7 cellular contexts compared by ENCODE assay signal in the genomic region with DNA sequence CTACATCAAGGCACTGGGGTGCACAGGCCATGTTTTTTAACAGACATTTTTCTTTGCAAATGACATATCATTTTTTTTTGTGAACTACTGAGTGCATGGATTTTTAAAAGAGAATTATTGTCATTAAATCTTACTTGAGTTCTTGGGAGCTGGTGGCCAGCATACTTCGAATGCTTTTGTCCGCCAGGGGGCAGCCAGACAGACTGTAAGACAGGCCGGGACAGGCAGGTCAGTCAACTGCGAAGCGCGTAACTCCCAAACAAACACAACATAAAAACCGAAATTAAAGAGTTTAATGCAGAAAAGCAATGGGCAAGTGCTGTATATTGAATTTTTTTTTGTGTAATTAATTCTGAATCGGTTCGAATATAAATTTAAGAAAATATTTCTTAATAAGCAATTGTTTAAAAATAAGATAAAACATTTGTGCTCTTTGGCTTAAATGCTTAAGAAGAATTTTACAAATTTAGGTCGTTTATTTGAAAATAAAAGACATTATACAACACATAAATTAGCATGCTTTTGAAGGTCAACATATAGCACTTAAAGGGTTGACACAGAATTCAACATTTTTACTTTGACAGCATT.
DNase-seq lines count a peak whose midpoint lies in the region; ATAC-seq and TF ChIP-seq lines count a peak whose summit lies in the region.

No MANE protein-coding gene starts in this region.

- peak; percentile 53 for TF ChIP-seq CTCF in GM10248 (IDR thresholded peaks at IDR 0.05; ENCODE audit: control extremely low read depth, extremely low read depth, low read depth, missing control alignments)
- peak; percentile 84 for TF ChIP-seq CTCF in chondrocyte (IDR thresholded peaks at IDR 0.05)
- peak; percentile 55 to 75 for TF ChIP-seq CTCF in left lung (IDR thresholded peaks at IDR 0.05)

- H3K27me3 ChIP-seq in left lung, result peaks cover 0 to 51% of the 10 kb centered on the region in 2 donors

- no peaks in the 10 kb centered on the region for H3K36me3 Mint-ChIP-seq in chondrocyte (ENCODE audit: low read depth)

- no peak overlapping the region for H3K4me3 Mint-ChIP-seq in chondrocyte (ENCODE audit: unreplicated experiment)

- CTCF ChIA-PET in GM10248 (lab: Yijun Ruan, JAX), result interaction anchor here (1.2 to 1.8 kb wide), 3 partner anchors 10 to 18 kb away, joined by 4 to 5 read pairs (median 4); no protein-coding TSS in a partner anchor

- peak; percentile 45 for DNase-seq in GM10248 (ENCODE audit: extremely low spot score)
- no peak for DNase-seq in chondrocyte (ENCODE audit: low spot score)
- peak in 1 of 2 donors; percentile 56 for DNase-seq in left lung
- DNase-seq in stimulated activated CD8-positive, alpha-beta memory T cell treated with anti-CD3 and anti-CD28 coated beads, Interleukin-4, amount 100 ng/mL, for 48 hours, result peak; percentile 74

- peak; percentile 74 for ATAC-seq in HG02852 (IDR thresholded peaks at IDR 0.05; ENCODE audit: unreplicated experiment)
- peak; percentile 57; the same call in 1 of the 3 replicates for ATAC-seq in SK-N-SH treated with all-trans-retinoic acid at 6 μM for 48 hours
- ATAC-seq in left lung, result peak; percentile 80
- ATAC-seq in GM21529 (IDR thresholded peaks at IDR 0.05; ENCODE audit: unreplicated experiment), result no peak

- H3K27me3 Mint-ChIP-seq in chondrocyte (ENCODE audit: low read depth), result peaks cover 12% of the 10 kb centered on the region

- peaks cover 30% of the 10 kb centered on the region for H3K4me1 Mint-ChIP-seq in chondrocyte (ENCODE audit: low read depth)

- no peaks in the 10 kb centered on the region for H3K4me1 ChIP-seq in left lung

- no peaks in the 10 kb centered on the region for H3K9me3 Mint-ChIP-seq in chondrocyte (ENCODE audit: low read depth)

- H3K27ac ChIP-seq in left lung, result no peak overlapping the region

- no peak overlapping the region for H3K4me3 ChIP-seq in left lung

- H3K36me3 ChIP-seq in left lung, result no peaks in the 10 kb centered on the region

- POLR2A ChIA-PET in GM10248 (lab: Yijun Ruan, JAX), result no interaction called here

- H3K9me3 ChIP-seq in left lung, result no peaks in the 10 kb centered on the region

- intact Hi-C loops in left lung (cut with DNase I), result no loop called here

- no peak overlapping the region for H3K27ac Mint-ChIP-seq in chondrocyte (ENCODE audit: unreplicated experiment)

TF ChIP-seq in SK-N-SH treated with all-trans-retinoic acid at 6 μM for 48 hours, 23 proteins besides CTCF, POLR2A, EP300 and RAD21:
- TF ChIP-seq, protein P1, sequence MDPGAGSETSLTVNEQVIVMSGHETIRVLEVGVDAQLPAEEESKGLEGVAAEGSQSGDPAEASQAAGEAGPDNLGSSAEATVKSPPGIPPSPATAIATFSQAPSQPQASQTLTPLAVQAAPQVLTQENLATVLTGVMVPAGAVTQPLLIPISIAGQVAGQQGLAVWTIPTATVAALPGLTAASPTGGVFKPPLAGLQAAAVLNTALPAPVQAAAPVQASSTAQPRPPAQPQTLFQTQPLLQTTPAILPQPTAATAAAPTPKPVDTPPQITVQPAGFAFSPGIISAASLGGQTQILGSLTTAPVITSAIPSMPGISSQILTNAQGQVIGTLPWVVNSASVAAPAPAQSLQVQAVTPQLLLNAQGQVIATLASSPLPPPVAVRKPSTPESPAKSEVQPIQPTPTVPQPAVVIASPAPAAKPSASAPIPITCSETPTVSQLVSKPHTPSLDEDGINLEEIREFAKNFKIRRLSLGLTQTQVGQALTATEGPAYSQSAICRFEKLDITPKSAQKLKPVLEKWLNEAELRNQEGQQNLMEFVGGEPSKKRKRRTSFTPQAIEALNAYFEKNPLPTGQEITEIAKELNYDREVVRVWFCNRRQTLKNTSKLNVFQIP (CRISPR knock-in tag; IDR thresholded peaks at IDR 0.05; ENCODE audit: borderline replicate concordance, low read depth), result no peak
- TF ChIP-seq RARB (CRISPR knock-in tag; IDR thresholded peaks at IDR 0.05) (no peak), ZNF8 (CRISPR knock-in tag; IDR thresholded peaks at IDR 0.05) (no peak), OSR1 (CRISPR knock-in tag; IDR thresholded peaks at IDR 0.05) (no peak), ZNF565 (CRISPR knock-in tag; conservative IDR thresholded peaks at IDR 0.05; ENCODE audit: low read depth) (no peak), GLIS3 (CRISPR knock-in tag; IDR thresholded peaks at IDR 0.05) (no peak), ZFP3 (CRISPR knock-in tag; IDR thresholded peaks at IDR 0.05) (no peak), ARNTL (CRISPR knock-in tag; IDR thresholded peaks at IDR 0.05; ENCODE audit: borderline replicate concordance, low read depth) (no peak), ZNF70 (CRISPR knock-in tag; IDR thresholded peaks at IDR 0.05) (no peak), BACH2 (CRISPR knock-in tag; IDR thresholded peaks at IDR 0.05; ENCODE audit: borderline replicate concordance) (no peak), TCF4 (CRISPR knock-in tag; IDR thresholded peaks at IDR 0.05; ENCODE audit: borderline replicate concordance) (no peak)
- TF ChIP-seq, protein P2, sequence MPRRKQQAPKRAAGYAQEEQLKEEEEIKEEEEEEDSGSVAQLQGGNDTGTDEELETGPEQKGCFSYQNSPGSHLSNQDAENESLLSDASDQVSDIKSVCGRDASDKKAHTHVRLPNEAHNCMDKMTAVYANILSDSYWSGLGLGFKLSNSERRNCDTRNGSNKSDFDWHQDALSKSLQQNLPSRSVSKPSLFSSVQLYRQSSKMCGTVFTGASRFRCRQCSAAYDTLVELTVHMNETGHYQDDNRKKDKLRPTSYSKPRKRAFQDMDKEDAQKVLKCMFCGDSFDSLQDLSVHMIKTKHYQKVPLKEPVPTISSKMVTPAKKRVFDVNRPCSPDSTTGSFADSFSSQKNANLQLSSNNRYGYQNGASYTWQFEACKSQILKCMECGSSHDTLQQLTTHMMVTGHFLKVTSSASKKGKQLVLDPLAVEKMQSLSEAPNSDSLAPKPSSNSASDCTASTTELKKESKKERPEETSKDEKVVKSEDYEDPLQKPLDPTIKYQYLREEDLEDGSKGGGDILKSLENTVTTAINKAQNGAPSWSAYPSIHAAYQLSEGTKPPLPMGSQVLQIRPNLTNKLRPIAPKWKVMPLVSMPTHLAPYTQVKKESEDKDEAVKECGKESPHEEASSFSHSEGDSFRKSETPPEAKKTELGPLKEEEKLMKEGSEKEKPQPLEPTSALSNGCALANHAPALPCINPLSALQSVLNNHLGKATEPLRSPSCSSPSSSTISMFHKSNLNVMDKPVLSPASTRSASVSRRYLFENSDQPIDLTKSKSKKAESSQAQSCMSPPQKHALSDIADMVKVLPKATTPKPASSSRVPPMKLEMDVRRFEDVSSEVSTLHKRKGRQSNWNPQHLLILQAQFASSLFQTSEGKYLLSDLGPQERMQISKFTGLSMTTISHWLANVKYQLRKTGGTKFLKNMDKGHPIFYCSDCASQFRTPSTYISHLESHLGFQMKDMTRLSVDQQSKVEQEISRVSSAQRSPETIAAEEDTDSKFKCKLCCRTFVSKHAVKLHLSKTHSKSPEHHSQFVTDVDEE (CRISPR knock-in tag; IDR thresholded peaks at IDR 0.05), result no peak
- TF ChIP-seq, protein P3, sequence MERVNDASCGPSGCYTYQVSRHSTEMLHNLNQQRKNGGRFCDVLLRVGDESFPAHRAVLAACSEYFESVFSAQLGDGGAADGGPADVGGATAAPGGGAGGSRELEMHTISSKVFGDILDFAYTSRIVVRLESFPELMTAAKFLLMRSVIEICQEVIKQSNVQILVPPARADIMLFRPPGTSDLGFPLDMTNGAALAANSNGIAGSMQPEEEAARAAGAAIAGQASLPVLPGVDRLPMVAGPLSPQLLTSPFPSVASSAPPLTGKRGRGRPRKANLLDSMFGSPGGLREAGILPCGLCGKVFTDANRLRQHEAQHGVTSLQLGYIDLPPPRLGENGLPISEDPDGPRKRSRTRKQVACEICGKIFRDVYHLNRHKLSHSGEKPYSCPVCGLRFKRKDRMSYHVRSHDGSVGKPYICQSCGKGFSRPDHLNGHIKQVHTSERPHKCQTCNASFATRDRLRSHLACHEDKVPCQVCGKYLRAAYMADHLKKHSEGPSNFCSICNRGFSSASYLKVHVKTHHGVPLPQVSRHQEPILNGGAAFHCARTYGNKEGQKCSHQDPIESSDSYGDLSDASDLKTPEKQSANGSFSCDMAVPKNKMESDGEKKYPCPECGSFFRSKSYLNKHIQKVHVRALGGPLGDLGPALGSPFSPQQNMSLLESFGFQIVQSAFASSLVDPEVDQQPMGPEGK (CRISPR knock-in tag; IDR thresholded peaks at IDR 0.05; ENCODE audit: borderline replicate concordance), result no peak
- TF ChIP-seq, protein P4, sequence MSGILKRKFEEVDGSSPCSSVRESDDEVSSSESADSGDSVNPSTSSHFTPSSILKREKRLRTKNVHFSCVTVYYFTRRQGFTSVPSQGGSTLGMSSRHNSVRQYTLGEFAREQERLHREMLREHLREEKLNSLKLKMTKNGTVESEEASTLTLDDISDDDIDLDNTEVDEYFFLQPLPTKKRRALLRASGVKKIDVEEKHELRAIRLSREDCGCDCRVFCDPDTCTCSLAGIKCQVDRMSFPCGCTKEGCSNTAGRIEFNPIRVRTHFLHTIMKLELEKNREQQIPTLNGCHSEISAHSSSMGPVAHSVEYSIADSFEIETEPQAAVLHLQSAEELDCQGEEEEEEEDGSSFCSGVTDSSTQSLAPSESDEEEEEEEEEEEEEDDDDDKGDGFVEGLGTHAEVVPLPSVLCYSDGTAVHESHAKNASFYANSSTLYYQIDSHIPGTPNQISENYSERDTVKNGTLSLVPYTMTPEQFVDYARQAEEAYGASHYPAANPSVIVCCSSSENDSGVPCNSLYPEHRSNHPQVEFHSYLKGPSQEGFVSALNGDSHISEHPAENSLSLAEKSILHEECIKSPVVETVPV (CRISPR knock-in tag; IDR thresholded peaks at IDR 0.05), result no peak
